ENCODE assay signal across 33 cellular contexts in genomic region chr18:13804305-13804704, GRCh38. TPM values are rescaled to one million over a fixed set of nuclear protein-coding genes. Genes with fewer than 3 reads are reported as not detected.
DNase-seq lines count a peak whose midpoint lies in the region; ATAC-seq and TF ChIP-seq lines count a peak whose summit lies in the region.
"Had no signal": no experiment of that assay in that cellular context is flagged by ENCODE, and none has a peak within 500 bp of the region (broad histone marks: within the 10 kb centered on the region; RNA-seq: fewer than 3 reads in every experiment).

No MANE protein-coding gene starts in this region.

- H3K9me3 ChIP-seq in esophagus (ENCODE audit: control insufficient read depth in 2 of 2, insufficient read depth in 1 of 2, low read depth in 1 of 2, low read length in 1 of 2): no peaks in the 10 kb centered on the region
- H3K9me3 ChIP-seq: mucosa of descending colon, prostate gland, sigmoid colon, SJCRH30, transverse colon had no signal

- no peak for TF ChIP-seq RAD21 in Ishikawa (IDR thresholded peaks at IDR 0.05; ENCODE audit: low read depth)

- no peaks in the 10 kb centered on the region for H3K4me1 ChIP-seq in esophagus (ENCODE audit: control insufficient read depth in 2 of 2, insufficient read depth in 2 of 2, low read length in 1 of 2)
- H3K4me1 ChIP-seq: prostate gland, SJCRH30 had no signal

- H3K27ac ChIP-seq in esophagus (ENCODE audit: low read depth in 2 of 2, low read length in 1 of 2): peak overlapping the region; percentile 7 to 37
- H3K27ac ChIP-seq: dorsolateral prefrontal cortex, prostate gland, sigmoid colon, SJCRH30, transverse colon had no signal

- peak; percentile 67 for TF ChIP-seq EP300 in Ishikawa (IDR thresholded peaks at IDR 0.05; ENCODE audit: borderline replicate concordance)

- no peak overlapping the region for H3K4me3 ChIP-seq in esophagus (ENCODE audit: low read depth in 1 of 2, low read length in 2 of 2)
- H3K4me3 ChIP-seq: dorsolateral prefrontal cortex, mucosa of descending colon, prostate gland, sigmoid colon, SJCRH30, transverse colon had no signal

- H3K27me3 ChIP-seq in esophagus (ENCODE audit: control insufficient read depth in 1 of 2, insufficient read depth in 2 of 2, low read length in 2 of 2): no peaks in the 10 kb centered on the region
- H3K27me3 ChIP-seq: SJCRH30 had no signal

- DNase-seq in DMS79 treated with DMSO at 0.1 percent for 48 hours (lab: John Stamatoyannopoulos, UW) (peak; percentile 29), iPS-NIHi7 (ENCODE audit: extremely low spot score) (no peak)
- DNase-seq: activated B cell treated with CpG ODN at 0.5 μM for 24 hours; activated CD4-positive, alpha-beta T cell treated with anti-CD3 and anti-CD28 coated beads, Interleukin-2, amount 10 ng/mL, durations not matched to agents 7 days and 5 days; activated effector memory CD4-positive, alpha-beta T cell treated with Interleukin-2 at 50 U/mL for 16 hours; activated T-cell treated with anti-CD3 and anti-CD28 coated beads, Interleukin-2, amount 50 U/mL, for 1 hour; CD8-positive, alpha-beta memory T cell; DMS 273 treated with DMSO at 0.1 percent for 48 hours; dorsolateral prefrontal cortex; mammary epithelial cell; mucosa of descending colon; natural killer cell; NCI-H1092; NCI-H1694 treated with DMSO at 0.1 percent for 48 hours; NCI-H226; NCI-H82; occipital lobe; sigmoid colon; SJCRH30; stimulated activated CD4-positive, alpha-beta T cell treated with anti-CD3 and anti-CD28 coated beads, Interleukin-12 subunit alpha, Interleukin-12 subunit beta, amount 100 ng/mL, for 4 hours; stimulated activated CD4-positive, alpha-beta T cell treated with anti-CD3 and anti-CD28 coated beads, Interleukin-4, amount 100 ng/mL, for 24 hours; T-cell; transverse colon had no signal

- 48 to 49% methylated on average over 4 of the region's 4 CpGs for WGBS in esophagus, 2 donors

- H3K36me3 ChIP-seq in esophagus (ENCODE audit: control insufficient read depth in 2 of 2, insufficient read depth in 2 of 2, low read length in 1 of 2): no peaks in the 10 kb centered on the region
- H3K36me3 ChIP-seq: prostate gland, sigmoid colon, SJCRH30, transverse colon had no signal

- ATAC-seq in GM19395 (IDR thresholded peaks at IDR 0.05; ENCODE audit: unreplicated experiment) (peak; percentile 53), HG02642 (IDR thresholded peaks at IDR 0.05; ENCODE audit: poor library complexity, unreplicated experiment) (no peak), HG03469 (IDR thresholded peaks at IDR 0.05; ENCODE audit: unreplicated experiment) (no peak)
- ATAC-seq: activated naive CD4-positive, alpha-beta T cell treated with anti-CD3 and anti-CD28 coated beads, Interleukin-2, amount 50 U/mL, for 72 hours; HCT116; mucosa of descending colon; natural killer cell; T-cell had no signal

TF ChIP-seq in Ishikawa, 13 proteins besides CTCF, POLR2A, EP300 and RAD21:
- no peak for TF ChIP-seq CREB1 (IDR thresholded peaks at IDR 0.05; ENCODE audit: low read depth)
- TF ChIP-seq REST (IDR thresholded peaks at IDR 0.05; ENCODE audit: low read depth): no peak
- no peak for TF ChIP-seq YY1 (IDR thresholded peaks at IDR 0.05; ENCODE audit: low read depth)
- TF ChIP-seq TCF12 (IDR thresholded peaks at IDR 0.05; ENCODE audit: low read depth): peak; percentile 47; the same call in 1 of the 2 replicates
- no peak for TF ChIP-seq TEAD4 (IDR thresholded peaks at IDR 0.05)
- TF ChIP-seq MAX (IDR thresholded peaks at IDR 0.05): peak; percentile 48; the same call in 1 of the 2 replicates
- TF ChIP-seq NFIC (IDR thresholded peaks at IDR 0.05): peak; percentile 39; the same call in 1 of the 2 replicates

RNA-seq across cellular contexts. Expression of gene MC5R, which starts 19.6 kb away (rescaled TPM):
- polyA plus RNA-seq in esophagus: under 1 TPM; 0.12 to 0.20 TPM
- polyA plus RNA-seq: AG04450; BJ; CD8-positive, alpha-beta memory T cell; mammary epithelial cell; sigmoid colon had no signal
